Comparison of ENCODE assay signal across 11 cellular contexts in genomic region chr15:39213385-39213840, GRCh38.
DNase-seq lines count a peak whose midpoint lies in the region; ATAC-seq and TF ChIP-seq lines count a peak whose summit lies in the region.
"Had no signal": no experiment of that assay in that cellular context is flagged by ENCODE, and none has a peak within 500 bp of the region (broad histone marks: within the 10 kb centered on the region; RNA-seq: fewer than 3 reads in every experiment).

No MANE protein-coding gene starts in this region.

- TF ChIP-seq CTCF in lung (IDR thresholded peaks at IDR 0.05; ENCODE audit: control extremely low read depth, extremely low read depth) (no peak), esophagus squamous epithelium (IDR thresholded peaks at IDR 0.05) (no peak)

- intact Hi-C loops in esophagus squamous epithelium (cut with DNase I): no loop called here

- H3K27ac ChIP-seq in ACC112 (ENCODE audit: low read depth, low read length): peak overlapping the region; percentile 58
- peak overlapping the region; percentile 71 for H3K27ac ChIP-seq in epithelial cell of prostate
- peak overlapping the region; percentile 37 to 85 for H3K27ac ChIP-seq in lung (ENCODE audit: low read depth in 1 of 2, low read length in 1 of 2)
- H3K27ac ChIP-seq in esophagus squamous epithelium: peak overlapping the region in 1 of 4 donors; percentile 22
- H3K27ac ChIP-seq: KMS-11, prostate gland, transverse colon had no signal

- peak; percentile 62 for ATAC-seq in lung (ENCODE audit: insufficient read depth, low FRiP score)
- ATAC-seq in GM21390 (IDR thresholded peaks at IDR 0.05; ENCODE audit: unreplicated experiment): no peak

- H3K36me3 ChIP-seq in ACC112 (ENCODE audit: insufficient read depth, low read length): 0 out of 2 replicates have a peak, but pooled peaks cover 7% of the 10 kb centered on the region
- H3K36me3 ChIP-seq in lung (ENCODE audit: control insufficient read depth in 2 of 2, insufficient read depth in 2 of 2, low read length in 2 of 2): no peaks in the 10 kb centered on the region
- no peaks in the 10 kb centered on the region for H3K36me3 ChIP-seq in esophagus squamous epithelium
- H3K36me3 ChIP-seq: prostate gland, transverse colon had no signal

- DNase-seq in NCI-H510A treated with DMSO at 0.1 percent for 48 hours (lab: John Stamatoyannopoulos, UW) (peak; percentile 22), epithelial cell of prostate (ENCODE audit: low read depth, low spot score) (peak; percentile 78), lung (ENCODE audit: low spot score) (peak; percentile 71), T-helper 9 cell (no peak), esophagus squamous epithelium (lab: John Stamatoyannopoulos, UW) (no peak)
- no peak for DNase-seq in activated CD4-positive, alpha-beta T cell treated with anti-CD3 and anti-CD28 coated beads, Interleukin-2, amount 50 U/mL, for 1 hour
- DNase-seq: transverse colon had no signal

- no peak for TF ChIP-seq POLR2A in esophagus squamous epithelium (IDR thresholded peaks at IDR 0.05)

- H3K27me3 ChIP-seq in ACC112 (ENCODE audit: insufficient read depth, low read length): no peaks in the 10 kb centered on the region
- H3K27me3 ChIP-seq in lung (ENCODE audit: control insufficient read depth, insufficient read depth): no peaks in the 10 kb centered on the region
- H3K27me3 ChIP-seq in esophagus squamous epithelium: no peaks in the 10 kb centered on the region
- H3K27me3 ChIP-seq: transverse colon had no signal

- H3K4me3 ChIP-seq in ACC112 (ENCODE audit: low read depth, low read length) (no peak overlapping the region), lung (no peak overlapping the region), esophagus squamous epithelium (no peak overlapping the region)
- H3K4me3 ChIP-seq: prostate gland, transverse colon had no signal

- H3K9me3 ChIP-seq in lung (ENCODE audit: control insufficient read depth in 2 of 2, insufficient read depth in 1 of 2, low read length in 1 of 2) (peaks cover 0 to 10% of the 10 kb centered on the region in 2 donors), esophagus squamous epithelium (no peaks in the 10 kb centered on the region)
- H3K9me3 ChIP-seq: prostate gland, transverse colon had no signal

- H3K79me2 ChIP-seq in ACC112 (ENCODE audit: control insufficient read depth, insufficient read depth, low read length, unreplicated experiment): no peaks in the 10 kb centered on the region

- H3K4me1 ChIP-seq in ACC112 (ENCODE audit: control insufficient read depth, insufficient read depth, low read length, unreplicated experiment): peaks cover 5% of the 10 kb centered on the region
- H3K4me1 ChIP-seq in lung (ENCODE audit: control insufficient read depth in 2 of 2, insufficient read depth in 2 of 2, low read length in 2 of 2): no peaks in the 10 kb centered on the region
- peaks cover 0 to 9% (median 0%) of the 10 kb centered on the region in 3 donors for H3K4me1 ChIP-seq in esophagus squamous epithelium
- H3K4me1 ChIP-seq: prostate gland, transverse colon had no signal

- no peak overlapping the region for H2AFZ ChIP-seq in ACC112 (ENCODE audit: low read length, unreplicated experiment)

- 53 to 81% methylated on average over 7 of the region's 7 CpGs for WGBS in lung, 2 donors
- 46 to 66% methylated on average over 7 of the region's 7 CpGs for WGBS in esophagus squamous epithelium, 2 donors

Comparison
In these comparisons a context has a peak if more than half of its experiments do, and no peak if none do; other contexts are left out.
1. DNase-seq: peak in NCI-H510A treated with DMSO at 0.1 percent for 48 hours (single experiment), epithelial cell of prostate (single experiment) and lung (single experiment); none in T-helper 9 cell (single experiment), esophagus squamous epithelium (single experiment) and activated CD4-positive, alpha-beta T cell treated with anti-CD3 and anti-CD28 coated beads, Interleukin-2, amount 50 U/mL, for 1 hour (single experiment).